10 cellular contexts compared by ENCODE assay signal in genomic region chr1:221761354-221762002, GRCh38. TPM values are rescaled to one million over a fixed set of nuclear protein-coding genes. Genes with fewer than 3 reads are reported as not detected.
DNase-seq lines count a peak whose midpoint lies in the region; ATAC-seq, FAIRE-seq and TF ChIP-seq lines count a peak whose summit lies in the region.
"Had no signal": no experiment of that assay in that cellular context is flagged by ENCODE, and none has a peak within 500 bp of the region (broad histone marks: within the 10 kb centered on the region; RNA-seq: fewer than 3 reads in every experiment).

No MANE protein-coding gene starts in this region.

- FAIRE-seq in GM12878 (lab: Jason Lieb, UNC), result peak; percentile 31

- no peaks in the 10 kb centered on the region for H4K20me1 ChIP-seq in GM12878 (ENCODE audit: control insufficient read depth, insufficient read depth)

- TF ChIP-seq EP300 in GM12878 (IDR thresholded peaks at IDR 0.05; ENCODE audit: borderline replicate concordance in 1 of 2, control insufficient read depth in 1 of 2, low read depth in 2 of 2, low read length in 2 of 2), result peak in 1 of 2 experiments; percentile 13; a peak in 1 of 4 replicates

- BruUV-seq in GM12878 (replicated peaks; lab: Mats Ljungman, UMichigan), result no TSS peak

- peaks cover 3% of the 10 kb centered on the region; the same call in 1 of the 2 replicates for H3K79me2 ChIP-seq in GM12878 (ENCODE audit: control insufficient read depth, insufficient read depth, low read length)

- POLR2A ChIA-PET in GM12878 (lab: Charles Lee), result interaction anchor here (1.2 to 13.1 kb wide), 7 partner anchors 13 to 279 kb away, joined by 3 to 203 read pairs (median 4); partner anchors contain the start of gene DUSP10

- peaks cover 64% of the 10 kb centered on the region for H3K4me1 ChIP-seq in GM12878 (ENCODE audit: control insufficient read depth, insufficient read depth, low read length)
- H3K4me1 ChIP-seq: suprapubic skin had no signal

- RAD21 ChIA-PET in GM12878 (lab: Charles Lee; ENCODE audit: unreplicated experiment), result interaction anchor here (1.2 to 12.4 kb wide), 10 partner anchors 15 to 231 kb away, joined by 3 to 393 read pairs (median 8); partner anchors contain the start of gene DUSP10

- WGBS in GM12878 (ENCODE audit: insufficient coverage, insufficient replicate concordance, low lambda C conversion rate, missing lambda C conversion rate), result under 1% methylated on average over 4 of the region's 4 CpGs

- no peaks in the 10 kb centered on the region for H3K36me3 ChIP-seq in GM12878 (ENCODE audit: control insufficient read depth in 2 of 2, insufficient read depth in 2 of 2, low read length in 1 of 2)
- H3K36me3 ChIP-seq: suprapubic skin had no signal

- peak overlapping the region; percentile 90 for H3K27ac ChIP-seq in GM12878 (ENCODE audit: control insufficient read depth, insufficient read depth)
- no peak overlapping the region for H3K27ac ChIP-seq in coronary artery
- H3K27ac ChIP-seq: suprapubic skin had no signal

- peaks cover 2% of the 10 kb centered on the region; the same call in 2 of the 3 replicates for H3K9me3 ChIP-seq in GM12878 (replicated peaks; ENCODE audit: control insufficient read depth, insufficient read depth, low read length)
- H3K9me3 ChIP-seq: suprapubic skin had no signal

- SMC1A ChIA-PET in GM12878 (lab: Charles Lee; ENCODE audit: uncharacterized antibody, unreplicated experiment), result interaction anchor here (0.7 to 13.2 kb wide), 16 partner anchors 10 to 130 kb away, joined by 3 to 510 read pairs (median 3); partner anchors contain the start of gene DUSP10

- H3K9ac ChIP-seq in GM12878 (ENCODE audit: control insufficient read depth, insufficient read depth, low read length), result peak overlapping the region; percentile 64

- H2AFZ ChIP-seq in GM12878 (ENCODE audit: control insufficient read depth, low read depth, low read length), result peak overlapping the region; percentile 65

- peak; percentile 75 for ATAC-seq in GM18867 (IDR thresholded peaks at IDR 0.05; ENCODE audit: unreplicated experiment)
- ATAC-seq in GM21515 (IDR thresholded peaks at IDR 0.05; ENCODE audit: unreplicated experiment), result peak; percentile 70
- ATAC-seq in HG03095 (IDR thresholded peaks at IDR 0.05; ENCODE audit: unreplicated experiment), result peak; percentile 67
- ATAC-seq in GM12878, result peak; percentile 80
- ATAC-seq: HCT116 had no signal

- 0 out of 2 replicates have a peak, but pooled peaks have one; percentile 26 for TF ChIP-seq POLR2A in GM12878 (IDR thresholded peaks at IDR 0.05; ENCODE audit: low read depth, low read length)

- DNase-seq in GM12878 (ENCODE audit: low read depth, low spot score), result peak; percentile 91
- DNase-seq in NCI-H1436 treated with DMSO at 0.1 percent for 48 hours (lab: John Stamatoyannopoulos, UW), result no peak
- no peak for DNase-seq in activated CD4-positive, alpha-beta T cell treated with anti-CD3 and anti-CD28 coated beads for 1 hour
- DNase-seq in coronary artery (ENCODE audit: low spot score), result no peak
- DNase-seq in NCI-H1436 (lab: John Stamatoyannopoulos, UW), result no peak

- H3K27me3 ChIP-seq in GM12878 (replicated peaks in 1 of 2; ENCODE audit: control insufficient read depth in 2 of 2, insufficient read depth in 2 of 2, low read length in 1 of 2), result no peaks in the 10 kb centered on the region
- H3K27me3 ChIP-seq: suprapubic skin had no signal

- CTCF ChIA-PET in GM12878 (lab: Yijun Ruan, JAX), result interaction anchor here (1.1 to 12.2 kb wide), 7 partner anchors 9 to 284 kb away, joined by 4 to 153 read pairs (median 5); partner anchors contain the start of gene DUSP10

- TF ChIP-seq CTCF in GM12878 (IDR thresholded peaks at IDR 0.05 in 2 of 3, conservative IDR thresholded peaks at IDR 0.05 in 1 of 3; ENCODE audit: control insufficient read depth in 2 of 3, extremely low read depth in 1 of 3, insufficient read depth in 1 of 3, low read depth in 3 of 3, low read length in 3 of 3), result no peak
- no peak for TF ChIP-seq CTCF in coronary artery (IDR thresholded peaks at IDR 0.05)

- in situ Hi-C loops in GM12878 (cut with MboI), result no loop called here

- peak overlapping the region; percentile 90 for H3K4me2 ChIP-seq in GM12878 (ENCODE audit: control insufficient read depth, insufficient read depth)

- 0 out of 2 replicates have a peak, but pooled peaks have one; percentile 6 for TF ChIP-seq RAD21 in GM12878 (IDR thresholded peaks at IDR 0.05; ENCODE audit: insufficient read depth, low read depth, low read length)

- intact Hi-C loops in GM12878 (cut with micrococcal nuclease; ENCODE audit: unreplicated experiment), result loop anchor here (1.0 kb wide), 1 partner anchor 16 kb away; no protein-coding TSS in a partner anchor

- H3K4me3 ChIP-seq in GM12878 (peak overlapping the region; percentile 26; the same call in 1 of the 2 replicates), coronary artery (no peak overlapping the region)
- H3K4me3 ChIP-seq: suprapubic skin had no signal

TF ChIP-seq in GM12878, 131 proteins besides CTCF, POLR2A, EP300 and RAD21 (continues in another document):
- TF ChIP-seq MYB (IDR thresholded peaks at IDR 0.05; ENCODE audit: borderline replicate concordance, low read depth, low read length), result no peak
- TF ChIP-seq YBX1 (IDR thresholded peaks at IDR 0.05), result no peak
- peak; percentile 79 for TF ChIP-seq ZNF687 (IDR thresholded peaks at IDR 0.05)
- no peak for TF ChIP-seq ZZZ3 (IDR thresholded peaks at IDR 0.05; ENCODE audit: control insufficient read depth, insufficient read length, low read depth)
- no peak for TF ChIP-seq NFXL1 (IDR thresholded peaks at IDR 0.05; ENCODE audit: borderline replicate concordance)
- peak; percentile 74 for TF ChIP-seq DPF2 (IDR thresholded peaks at IDR 0.05)
- no peak for TF ChIP-seq WRNIP1 (IDR thresholded peaks at IDR 0.05; ENCODE audit: borderline replicate concordance, low read depth, low read length)
- TF ChIP-seq NBN (IDR thresholded peaks at IDR 0.05), result peak; percentile 64; the same call in 1 of the 2 replicates
- TF ChIP-seq SMAD5 (IDR thresholded peaks at IDR 0.05; ENCODE audit: low read depth), result 0 out of 2 replicates have a peak, but pooled peaks have one; percentile 27
- no peak for TF ChIP-seq KAT2A (conservative IDR thresholded peaks at IDR 0.05; ENCODE audit: control insufficient read depth, low read depth, low read length)
- no peak for TF ChIP-seq HDAC2 (IDR thresholded peaks at IDR 0.05)
- no peak for TF ChIP-seq ESRRA (IDR thresholded peaks at IDR 0.05; ENCODE audit: low read length)
- peak; percentile 91 for TF ChIP-seq RUNX3 (IDR thresholded peaks at IDR 0.05; ENCODE audit: low read length)
- no peak for TF ChIP-seq TARDBP (IDR thresholded peaks at IDR 0.05; ENCODE audit: borderline replicate concordance)
- no peak for TF ChIP-seq NR2C2 (IDR thresholded peaks at IDR 0.05; ENCODE audit: borderline replicate concordance, control insufficient read depth, insufficient read length, low read depth)
- TF ChIP-seq ATF7 (IDR thresholded peaks at IDR 0.05; ENCODE audit: low read depth), result peak; percentile 53
- TF ChIP-seq SMC3 (IDR thresholded peaks at IDR 0.05; ENCODE audit: borderline replicate concordance, low read length), result no peak
- TF ChIP-seq KDM1A (IDR thresholded peaks at IDR 0.05; ENCODE audit: borderline replicate concordance), result no peak
- no peak for TF ChIP-seq RB1 (IDR thresholded peaks at IDR 0.05; ENCODE audit: borderline replicate concordance)

RNA-seq across cellular contexts. Expression of gene DUSP10, which starts 19.6 kb away (rescaled TPM):
- total RNA-seq in GM12878 (2013; cell fraction: nucleolus; rRNA removed), result 55.2 and 55.7 TPM in 2 replicates
- total RNA-seq in GM12878 (2014; rRNA removed) (37.7 and 38.4 TPM in 2 replicates), GM12878 (2014; rRNA removed; fragmentation: Illumina TruSeq; extraction: Trizol) (33.3 and 34.9 TPM in 2 replicates), GM12878 (2021) (27.6 and 27.7 TPM in 2 replicates)
- polyA plus RNA-seq in GM12878 (2011; ENCODE audit: low read depth), result 12.1 TPM
- polyA plus RNA-seq in GM12878 (2011; rRNA removed) (32.3 and 36.7 TPM in 2 replicates), GM12878 (2014; fragmentation: Illumina TruSeq; extraction: Trizol) (26.9 and 27.4 TPM in 2 replicates), GM12878 (2014; fragmentation: Nextera tagmentation; extraction: Ambion mirVana) (10 to 100 TPM; 20.3 to 32.1 TPM), GM12878 (2014; rRNA removed) (22.9 and 27.3 TPM in 2 replicates), GM12878 (2016; fragmentation: Nextera tagmentation; extraction: Ambion mirVana) (10 to 100 TPM; 27.7 to 28.0 TPM)
- polyA plus RNA-seq in GM12878 (2011; cell fraction: cytosol; rRNA removed), result 54.2 and 57.2 TPM in 2 replicates
- polyA plus RNA-seq in GM12878 (2011; cell fraction: nucleus; rRNA removed), result 39.7 and 50.3 TPM in 2 replicates
- 17.1 and 20.4 TPM in 2 replicates for polyA plus RNA-seq in GM12878 (2012)
- 84.4 and 93.6 TPM in 2 replicates for polyA minus RNA-seq in GM12878 (2011; rRNA and poly(A)+ RNA removed)
- polyA minus RNA-seq in GM12878 (2011; cell fraction: cytosol; rRNA and poly(A)+ RNA removed), result 18.3 and 20.3 TPM in 2 replicates
- polyA minus RNA-seq in GM12878 (2011; cell fraction: nucleus; rRNA and poly(A)+ RNA removed), result 60.7 and 101 TPM in 2 replicates
